In the genomic region with DNA sequence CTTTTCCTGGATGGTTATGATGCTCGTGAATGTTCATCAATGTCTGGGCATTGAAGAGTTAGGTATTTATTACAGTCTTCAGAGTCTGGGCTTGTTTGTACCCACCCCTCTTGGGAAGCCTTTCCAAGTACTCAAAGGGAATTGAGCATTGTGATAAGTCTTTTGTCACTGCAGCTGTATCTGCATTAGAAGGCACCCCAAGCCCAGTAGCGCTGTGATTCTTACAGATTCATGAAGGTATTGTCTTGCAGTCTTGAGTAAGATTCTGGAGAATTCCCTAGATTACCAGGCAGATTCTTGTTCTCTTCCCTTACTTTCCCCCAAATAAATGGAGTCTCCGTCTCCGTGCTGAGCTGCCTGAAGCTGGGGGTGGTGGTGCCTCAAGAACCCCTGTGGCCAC, we compare ENCODE assay signal across 1 cellular context.
TF ChIP-seq lines count a peak whose summit lies in the region.

No MANE protein-coding gene starts in this region.

TF ChIP-seq in GM23338, 12 proteins besides CTCF, POLR2A, EP300 and RAD21 (continued from another document):
- TF ChIP-seq ZNF462 (CRISPR knock-in tag; IDR thresholded peaks at IDR 0.05) (no peak), ZNF114 (CRISPR knock-in tag; IDR thresholded peaks at IDR 0.05) (no peak)
